8 cellular contexts compared by ENCODE assay signal in genomic region chr16:15641753-15642556, GRCh38. TPM values are rescaled to one million over a fixed set of nuclear protein-coding genes. Genes with fewer than 3 reads are reported as not detected.
DNase-seq lines count a peak whose midpoint lies in the region; ATAC-seq and TF ChIP-seq lines count a peak whose summit lies in the region.

No MANE protein-coding gene starts in this region.

- CTCF ChIA-PET in CD8-positive, alpha-beta memory T cell (lab: Charles Lee), result interaction anchor here (0.7 to 3.0 kb wide), 12 partner anchors 10 to 216 kb away, joined by 3 to 18 read pairs (median 6); no protein-coding TSS in a partner anchor

- H2AFZ ChIP-seq in OCI-LY3 (ENCODE audit: low read depth, low read length), result no peak overlapping the region

- TF ChIP-seq EP300 in ovary (IDR thresholded peaks at IDR 0.05), result no peak

- WGBS in ovary, 3 donors, result 17 to 24% (median 18%) methylated on average over 15 of the region's 15 CpGs

- TF ChIP-seq POLR2A in ovary (IDR thresholded peaks at IDR 0.05), result no peak

- peaks cover 0 to 40% (median 10%) of the 10 kb centered on the region in 3 donors for H3K36me3 Mint-ChIP-seq in CD8-positive, alpha-beta memory T cell

- TF ChIP-seq CTCF in OCI-LY3 (IDR thresholded peaks at IDR 0.05; ENCODE audit: low read depth, low read length) (no peak), epithelial cell of esophagus (IDR thresholded peaks at IDR 0.05; ENCODE audit: insufficient read depth, low read depth, low read length, missing control alignments) (no peak), ovary (IDR thresholded peaks at IDR 0.05) (no peak)

- ATAC-seq in GM21529 (IDR thresholded peaks at IDR 0.05; ENCODE audit: unreplicated experiment), result no peak
- no peak for ATAC-seq in HG02938 (IDR thresholded peaks at IDR 0.05; ENCODE audit: unreplicated experiment)

- intact Hi-C loops in ovary (cut with DNase I), result loop anchor here in 1 of 4 donors (5.0 kb wide), 1 partner anchor 65 kb away; no protein-coding TSS in a partner anchor

- peak overlapping the region; percentile 82 to 99 (median 95) for H3K4me3 Mint-ChIP-seq in CD8-positive, alpha-beta memory T cell

- peak overlapping the region; percentile 59 for H3K4me3 ChIP-seq in CD8-positive, alpha-beta memory T cell (ENCODE audit: low read length)
- H3K4me3 ChIP-seq in OCI-LY3 (ENCODE audit: low read length), result peak overlapping the region; percentile 92
- peak overlapping the region; percentile 82 for H3K4me3 ChIP-seq in epithelial cell of esophagus (ENCODE audit: low read length)
- peak overlapping the region; percentile 83 for H3K4me3 ChIP-seq in ovary

- no peaks in the 10 kb centered on the region for H3K9me3 Mint-ChIP-seq in CD8-positive, alpha-beta memory T cell

- peaks cover 53% of the 10 kb centered on the region for H3K4me1 ChIP-seq in CD8-positive, alpha-beta memory T cell (ENCODE audit: insufficient read depth, low read length)
- H3K4me1 ChIP-seq in OCI-LY3 (ENCODE audit: low read length) (peaks cover 77% of the 10 kb centered on the region), ovary (ENCODE audit: insufficient read depth) (peaks cover 3% of the 10 kb centered on the region)

- H3K27ac ChIP-seq in CD8-positive, alpha-beta memory T cell (ENCODE audit: low read depth, low read length), result peak overlapping the region; percentile 100
- peak overlapping the region; percentile 98 for H3K27ac ChIP-seq in OCI-LY3 (ENCODE audit: low read length)
- peak overlapping the region in 1 of 2 donors; percentile 93 for H3K27ac ChIP-seq in ovary

- peaks cover 47% of the 10 kb centered on the region for H3K79me2 ChIP-seq in OCI-LY3 (ENCODE audit: low read length)

- peak overlapping the region; percentile 99 for H3K9ac ChIP-seq in OCI-LY3 (ENCODE audit: low read length)

- H3K27ac Mint-ChIP-seq in CD8-positive, alpha-beta memory T cell, result peak overlapping the region; percentile 94 to 99 (median 99)

- no peak for DNase-seq in CD8-positive, alpha-beta memory T cell
- DNase-seq in epithelial cell of esophagus (ENCODE audit: low read depth) (no peak), ovary (no peak), dedifferentiated amniotic fluid mesenchymal stem cell (ENCODE audit: extremely low spot score) (no peak), SK-N-DZ (ENCODE audit: low spot score) (no peak)

- no peaks in the 10 kb centered on the region for H4K20me1 ChIP-seq in OCI-LY3 (ENCODE audit: insufficient read depth, low read length)

- POLR2A ChIA-PET in CD8-positive, alpha-beta memory T cell (lab: Charles Lee), result interaction anchor here (0.9 to 2.5 kb wide), 5 partner anchors 9 to 88 kb away, joined by 3 to 16 read pairs (median 12); no protein-coding TSS in a partner anchor

- H3K36me3 ChIP-seq in CD8-positive, alpha-beta memory T cell (ENCODE audit: insufficient read depth, low read length), result peaks cover 9% of the 10 kb centered on the region
- H3K36me3 ChIP-seq in OCI-LY3 (replicated peaks; ENCODE audit: low read depth, low read length), result peaks cover 19% of the 10 kb centered on the region
- no peaks in the 10 kb centered on the region for H3K36me3 ChIP-seq in ovary

- H3K9me3 ChIP-seq in CD8-positive, alpha-beta memory T cell (ENCODE audit: low read length), result no peaks in the 10 kb centered on the region
- no peaks in the 10 kb centered on the region for H3K9me3 ChIP-seq in OCI-LY3 (ENCODE audit: insufficient read depth, low read length)
- no peaks in the 10 kb centered on the region for H3K9me3 ChIP-seq in ovary

- no peaks in the 10 kb centered on the region for H3K27me3 ChIP-seq in CD8-positive, alpha-beta memory T cell (ENCODE audit: insufficient read depth, low read length, poor library complexity, severe bottlenecking)
- H3K27me3 ChIP-seq in OCI-LY3 (ENCODE audit: low read depth, low read length) (no peaks in the 10 kb centered on the region), ovary (no peaks in the 10 kb centered on the region)

- peak overlapping the region; percentile 80 for H3K4me2 ChIP-seq in OCI-LY3 (ENCODE audit: low read length)

- no peaks in the 10 kb centered on the region for H3K27me3 Mint-ChIP-seq in CD8-positive, alpha-beta memory T cell

- peaks cover 45 to 63% (median 53%) of the 10 kb centered on the region in 3 donors for H3K4me1 Mint-ChIP-seq in CD8-positive, alpha-beta memory T cell

RNA-seq across cellular contexts. Expression of gene MARF1, which starts 1.0 kb away (rescaled TPM):
- total RNA-seq in CD8-positive, alpha-beta memory T cell, result 10 to 100 TPM; 69.0 to 75.3 TPM
- 16.9 TPM for polyA plus RNA-seq in CD8-positive, alpha-beta memory T cell
- 10 to 100 TPM; 23.1 to 95.7 (median 85.7) TPM for total RNA-seq in ovary
- polyA plus RNA-seq in ovary, result 10 to 100 TPM; 30.1 to 71.8 TPM
- polyA plus RNA-seq in SK-N-DZ (2014; cell fraction: cytosol; rRNA removed), result 8.9 and 9.2 TPM in 2 replicates
- 11.3 and 23.9 TPM in 2 replicates for polyA plus RNA-seq in SK-N-DZ (2014; cell fraction: nucleus; rRNA removed)

RNA-seq across cellular contexts. Expression of gene NDE1, which starts 8.1 kb away (rescaled TPM):
- total RNA-seq in CD8-positive, alpha-beta memory T cell, result 100 to 1,000 TPM; 113 to 123 TPM
- 55.9 TPM for polyA plus RNA-seq in CD8-positive, alpha-beta memory T cell
- total RNA-seq in ovary, result 10 to 100 TPM; 11.7 to 26.7 (median 22.4) TPM
- polyA plus RNA-seq in ovary, result 10 to 100 TPM in 1 of 2 donors, 1 to 10 TPM in 1; 9.8 to 31.9 TPM
- 45.1 and 58.2 TPM in 2 replicates for polyA plus RNA-seq in SK-N-DZ (2014; cell fraction: cytosol; rRNA removed)
- 21.8 and 26.0 TPM in 2 replicates for polyA plus RNA-seq in SK-N-DZ (2014; cell fraction: nucleus; rRNA removed)

Comparison
In these comparisons a context has a peak if more than half of its experiments do, and no peak if none do; other contexts are left out.
1. RNA of gene NDE1, which starts 8.1 kb away (total RNA-seq): 113 to 123 TPM in CD8-positive, alpha-beta memory T cell; 11.7 to 26.7 TPM in ovary; every median in the first group is over 4 times any median in the second.
2. Peak in every context shown above with its lines, with median percentiles within 50 percentile points of each other: H3K4me3 ChIP-seq.